In the genomic region with DNA sequence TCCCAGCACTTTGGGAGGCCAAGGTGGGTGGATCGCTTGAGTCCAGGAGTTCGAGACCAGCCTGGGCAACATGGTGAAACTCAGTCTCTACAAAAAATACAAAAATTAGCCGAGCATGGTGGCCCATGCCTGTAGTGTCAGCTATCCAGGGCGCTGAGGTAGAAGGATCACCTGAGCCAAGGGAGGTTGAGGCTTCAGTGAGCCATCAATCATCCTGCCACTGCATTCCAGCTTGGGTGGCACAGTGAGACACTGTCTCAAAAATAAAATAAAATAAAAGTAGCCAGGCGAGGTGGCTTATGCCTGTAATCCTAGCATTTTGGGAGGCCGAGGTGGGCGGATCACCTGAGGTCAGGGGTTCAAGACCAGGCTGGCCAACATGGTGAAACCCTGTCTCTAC, we compare ENCODE assay signal across 2 cellular contexts.
TF ChIP-seq lines count a peak whose summit lies in the region.
"Not testable (repeated sequence)": the region's sequence is repeated elsewhere in the genome, so short reads cannot be mapped to it uniquely, and the experiment has no call there.

No MANE protein-coding gene starts in this region.

TF ChIP-seq in HEK293, 187 proteins besides CTCF, POLR2A, EP300 and RAD21:
- 0 out of 2 replicates have a peak, but pooled peaks have one; percentile 13 for TF ChIP-seq ZFHX2 (tag by site-specific recombination; conservative IDR thresholded peaks at IDR 0.05)

TF ChIP-seq in K562, 482 proteins besides CTCF, POLR2A, EP300 and RAD21:
- TF ChIP-seq, protein P1, sequence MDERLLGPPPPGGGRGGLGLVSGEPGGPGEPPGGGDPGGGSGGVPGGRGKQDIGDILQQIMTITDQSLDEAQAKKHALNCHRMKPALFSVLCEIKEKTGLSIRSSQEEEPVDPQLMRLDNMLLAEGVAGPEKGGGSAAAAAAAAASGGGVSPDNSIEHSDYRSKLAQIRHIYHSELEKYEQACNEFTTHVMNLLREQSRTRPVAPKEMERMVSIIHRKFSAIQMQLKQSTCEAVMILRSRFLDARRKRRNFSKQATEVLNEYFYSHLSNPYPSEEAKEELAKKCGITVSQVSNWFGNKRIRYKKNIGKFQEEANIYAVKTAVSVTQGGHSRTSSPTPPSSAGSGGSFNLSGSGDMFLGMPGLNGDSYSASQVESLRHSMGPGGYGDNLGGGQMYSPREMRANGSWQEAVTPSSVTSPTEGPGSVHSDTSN (CRISPR knock-in tag; IDR thresholded peaks at IDR 0.05; ENCODE audit: low read depth): not testable (repeated sequence)
- TF ChIP-seq, protein P1 (tag; conservative IDR thresholded peaks at IDR 0.05; ENCODE audit: low read depth): peak; percentile 39; the same call in 1 of the 2 replicates
- peak; percentile 62 for TF ChIP-seq MEIS2 (IDR thresholded peaks at IDR 0.05; ENCODE audit: partially characterized antibody)
- TF ChIP-seq, protein P2, sequence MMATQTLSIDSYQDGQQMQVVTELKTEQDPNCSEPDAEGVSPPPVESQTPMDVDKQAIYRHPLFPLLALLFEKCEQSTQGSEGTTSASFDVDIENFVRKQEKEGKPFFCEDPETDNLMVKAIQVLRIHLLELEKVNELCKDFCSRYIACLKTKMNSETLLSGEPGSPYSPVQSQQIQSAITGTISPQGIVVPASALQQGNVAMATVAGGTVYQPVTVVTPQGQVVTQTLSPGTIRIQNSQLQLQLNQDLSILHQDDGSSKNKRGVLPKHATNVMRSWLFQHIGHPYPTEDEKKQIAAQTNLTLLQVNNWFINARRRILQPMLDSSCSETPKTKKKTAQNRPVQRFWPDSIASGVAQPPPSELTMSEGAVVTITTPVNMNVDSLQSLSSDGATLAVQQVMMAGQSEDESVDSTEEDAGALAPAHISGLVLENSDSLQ (IDR thresholded peaks at IDR 0.05): peak; percentile 72
